23 cellular contexts compared by ENCODE assay signal in genomic region chr15:39488498-39488897, GRCh38.
A peak's percentile ranks its signal among the peaks of the same experiment; 100 is the strongest.
DNase-seq lines count a peak whose midpoint lies in the region; ATAC-seq and TF ChIP-seq lines count a peak whose summit lies in the region.
"Had no signal": no experiment of that assay in that cellular context is flagged by ENCODE, and none has a peak within 500 bp of the region (broad histone marks: within the 10 kb centered on the region; RNA-seq: fewer than 3 reads in every experiment).

No MANE protein-coding gene starts in this region.

- H3K4me3 ChIP-seq in choroid plexus epithelial cell (ENCODE audit: low read depth, low read length), result no peak overlapping the region
- no peak overlapping the region for H3K4me3 ChIP-seq in heart right ventricle
- H3K4me3 ChIP-seq in tibial artery, result no peak overlapping the region
- H3K4me3 ChIP-seq: gastrocnemius medialis had no signal

- H3K36me3 ChIP-seq in heart right ventricle, result no peaks in the 10 kb centered on the region
- no peaks in the 10 kb centered on the region for H3K36me3 ChIP-seq in tibial artery
- H3K36me3 ChIP-seq: gastrocnemius medialis had no signal

- ATAC-seq in heart right ventricle (peak; percentile 32 to 90 (median 73)), HG02870 (IDR thresholded peaks at IDR 0.05; ENCODE audit: unreplicated experiment) (no peak)
- ATAC-seq: CD8-positive, alpha-beta T cell; gastrocnemius medialis; stimulated activated naive CD8-positive, alpha-beta T cell treated with anti-CD3 and anti-CD28 coated beads, Interleukin-15, Interleukin-2, amounts not matched to agents 100 U/mL and 50 U/mL, for 24 hours had no signal

- DNase-seq in choroid plexus epithelial cell (ENCODE audit: low read depth), result peak; percentile 57
- DNase-seq in heart right ventricle, result peak in 1 of 2 donors; percentile 50
- peak; percentile 58 for DNase-seq in mucosa of gallbladder (ENCODE audit: low spot score)
- DNase-seq in tibial artery, result no peak
- no peak for DNase-seq in NCI-H526 (lab: John Stamatoyannopoulos, UW)
- DNase-seq in GM03348 (ENCODE audit: low spot score), result no peak
- no peak for DNase-seq in SIG-M5 treated with dmso at 0.1 percent for 504 hours (lab: John Stamatoyannopoulos, UW; ENCODE audit: unreplicated experiment)
- DNase-seq: activated CD4-positive, alpha-beta T cell treated with anti-CD3 and anti-CD28 coated beads, Interleukin-2, amount 10 ng/mL, durations not matched to agents 24 days and 14 days; activated CD8-positive, alpha-beta memory T cell treated with anti-CD3 and anti-CD28 coated beads, Interleukin-2, amount 50 U/mL, for 48 hours; activated gamma-delta T cell treated with Interleukin-2 at 50 U/mL for 16 hours; amniotic stem cell; CD8-positive, alpha-beta T cell; cerebellar nuclear complex; DND-41; gastrocnemius medialis; mesendoderm; NCI-H1417 treated with DMSO at 0.1 percent for 48 hours; NCI-H2227 treated with DMSO at 0.1 percent for 48 hours; NK-92 treated with Interleukin-12 subunit alpha and Interleukin-12 subunit beta, amount 100 ng/mL, for 24 hours; stimulated activated CD4-positive, alpha-beta T cell treated with anti-CD3 and anti-CD28 coated beads, Interleukin-1b, Interleukin-23, amount 100 ng/mL, for 48 hours; stimulated activated naive CD8-positive, alpha-beta T cell treated with anti-CD3 and anti-CD28 coated beads, Interleukin-15, Interleukin-2, amounts not matched to agents 100 U/mL and 50 U/mL, for 24 hours; SW 1271 had no signal

- H3K27me3 ChIP-seq in heart right ventricle, result no peaks in the 10 kb centered on the region
- H3K27me3 ChIP-seq in tibial artery, result no peaks in the 10 kb centered on the region
- H3K27me3 ChIP-seq: gastrocnemius medialis had no signal

- H3K9me3 ChIP-seq in heart right ventricle (no peaks in the 10 kb centered on the region), tibial artery (no peaks in the 10 kb centered on the region)
- H3K9me3 ChIP-seq: gastrocnemius medialis had no signal

- H3K4me1 ChIP-seq in heart right ventricle, result peaks cover 0 to 66% (median 40%) of the 10 kb centered on the region in 9 donors
- H3K4me1 ChIP-seq in tibial artery, result peaks cover 0 to 53% (median 7%) of the 10 kb centered on the region in 4 donors
- H3K4me1 ChIP-seq: gastrocnemius medialis had no signal

- H3K27ac ChIP-seq in heart right ventricle (peak overlapping the region in 9 of 10 donors; percentile 42 to 85 (median 76)), tibial artery (peak overlapping the region; percentile 11 to 36)
- H3K27ac ChIP-seq: gastrocnemius medialis had no signal

- no peak for TF ChIP-seq CTCF in choroid plexus epithelial cell (conservative IDR thresholded peaks at IDR 0.05; ENCODE audit: low read depth, low read length)
- TF ChIP-seq CTCF in heart right ventricle (IDR thresholded peaks at IDR 0.05), result no peak
- no peak for TF ChIP-seq CTCF in tibial artery (IDR thresholded peaks at IDR 0.05)

- intact Hi-C loops in heart right ventricle (cut with DNase I) (loop anchor here in 1 of 10 donors (5.0 kb wide), 1 partner anchor 56 kb away; no protein-coding TSS in a partner anchor), tibial artery (cut with DNase I; ENCODE audit: low total_unique reads) (no loop called here)

- WGBS in heart right ventricle, 2 donors, result 30 to 34% methylated on average over 1 of the region's 1 CpG

Comparison
In these comparisons a context has a peak if more than half of its experiments do, and no peak if none do; other contexts are left out.
1. DNase-seq: peak in choroid plexus epithelial cell (single experiment) and mucosa of gallbladder (single experiment); none in tibial artery (0 of 2), NCI-H526 (0 of 2), GM03348 (single experiment) and SIG-M5 treated with dmso at 0.1 percent for 504 hours (single experiment).